ENCODE assay signal across 16 cellular contexts in the genomic region with DNA sequence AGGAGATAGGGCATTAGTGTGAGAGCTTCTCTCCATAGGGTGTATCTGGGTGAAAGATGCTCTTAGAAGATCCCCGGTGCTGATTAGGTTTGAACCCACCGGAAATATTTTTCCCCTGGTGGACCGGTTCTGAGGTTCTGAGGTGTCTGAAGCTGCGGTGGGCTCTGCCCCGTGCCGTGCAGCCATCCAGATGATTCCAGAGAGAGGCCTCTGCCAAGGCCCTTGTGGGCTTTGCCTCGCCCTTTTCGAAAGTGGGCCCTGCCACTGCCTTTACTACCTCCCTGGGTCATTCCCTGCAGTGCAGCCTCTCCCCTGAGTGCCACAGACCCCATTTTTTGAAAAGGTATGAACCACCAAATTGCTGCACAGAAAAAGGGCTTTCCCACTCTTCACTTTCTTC. TPM values are rescaled to one million over a fixed set of nuclear protein-coding genes. Genes with fewer than 3 reads are reported as not detected.
DNase-seq lines count a peak whose midpoint lies in the region; ATAC-seq and TF ChIP-seq lines count a peak whose summit lies in the region.
"Had no signal": no experiment of that assay in that cellular context is flagged by ENCODE, and none has a peak within 500 bp of the region (broad histone marks: within the 10 kb centered on the region; RNA-seq: fewer than 3 reads in every experiment).

No MANE protein-coding gene starts in this region.

- no CpG with 5 or more reads among the region's 8 CpGs for WGBS in mesendoderm (ENCODE audit: extremely low coverage, insufficient coverage, low lambda C conversion rate)

- no peak overlapping the region for H2BK5ac ChIP-seq in mesendoderm (ENCODE audit: low read length)

- H3K4me2 ChIP-seq in mesendoderm (ENCODE audit: low read length), result no peak overlapping the region
- H3K4me2 ChIP-seq: A549 had no signal

- no peak overlapping the region for H3K18ac ChIP-seq in mesendoderm (ENCODE audit: low read length)

- H3K79me1 ChIP-seq in mesendoderm (ENCODE audit: low read length), result no peaks in the 10 kb centered on the region

- POLR2A ChIA-PET in activated CD4-positive, alpha-beta memory T cell treated with anti-CD3 and anti-CD28 coated beads, Interleukin-2, amount 10 ng/mL, durations not matched to agents 7 days and 5 days (lab: Charles Lee), result interaction anchor here (1.0 to 10.7 kb wide), 12 partner anchors 23 to 302 kb away, joined by 3 to 396 read pairs (median 32); a partner anchor contains a TSS

- no peak overlapping the region for H4K5ac ChIP-seq in mesendoderm (ENCODE audit: low read length)

- H3K27me3 Mint-ChIP-seq in activated CD8-positive, alpha-beta memory T cell treated with anti-CD3 and anti-CD28 coated beads, Interleukin-2, amount 10 ng/mL, durations not matched to agents 7 days and 5 days, result no peaks in the 10 kb centered on the region
- H3K27me3 Mint-ChIP-seq in activated CD4-positive, alpha-beta memory T cell treated with anti-CD3 and anti-CD28 coated beads, Interleukin-2, amount 10 ng/mL, durations not matched to agents 7 days and 5 days, result no peaks in the 10 kb centered on the region

- no peak for TF ChIP-seq POLR2A in erythroblast (IDR thresholded peaks at IDR 0.05; ENCODE audit: low read length)

- no peak overlapping the region for H3K56ac ChIP-seq in mesendoderm (ENCODE audit: low read length)

- no peak overlapping the region for H3K4ac ChIP-seq in mesendoderm (ENCODE audit: low read depth, low read length)

- peaks cover 4% of the 10 kb centered on the region for H3K9me3 ChIP-seq in effector memory CD4-positive, alpha-beta T cell (ENCODE audit: control insufficient read depth, low read length)
- H3K9me3 ChIP-seq: A549, ascending aorta had no signal

- H3K36me3 ChIP-seq in effector memory CD4-positive, alpha-beta T cell (ENCODE audit: control insufficient read depth, insufficient read depth, low read length), result peaks cover 10% of the 10 kb centered on the region
- H3K36me3 ChIP-seq in mesendoderm (ENCODE audit: control insufficient read depth, insufficient read depth, low read length), result no peaks in the 10 kb centered on the region
- H3K36me3 ChIP-seq: ascending aorta had no signal

- peaks cover 55% of the 10 kb centered on the region for H3K36me3 Mint-ChIP-seq in activated CD8-positive, alpha-beta memory T cell treated with anti-CD3 and anti-CD28 coated beads, Interleukin-2, amount 10 ng/mL, durations not matched to agents 7 days and 5 days
- H3K36me3 Mint-ChIP-seq in activated CD4-positive, alpha-beta memory T cell treated with anti-CD3 and anti-CD28 coated beads, Interleukin-2, amount 10 ng/mL, durations not matched to agents 7 days and 5 days (ENCODE audit: low read depth), result peaks cover 67% of the 10 kb centered on the region
- H3K36me3 Mint-ChIP-seq: type B pancreatic cell had no signal

- H3K4me3 Mint-ChIP-seq in activated CD8-positive, alpha-beta memory T cell treated with anti-CD3 and anti-CD28 coated beads, Interleukin-2, amount 10 ng/mL, durations not matched to agents 7 days and 5 days, result peak overlapping the region; percentile 100
- peak overlapping the region; percentile 96 for H3K4me3 Mint-ChIP-seq in activated CD4-positive, alpha-beta memory T cell treated with anti-CD3 and anti-CD28 coated beads, Interleukin-2, amount 10 ng/mL, durations not matched to agents 7 days and 5 days
- H3K4me3 Mint-ChIP-seq: nephron progenitor cell, type B pancreatic cell had no signal

- DNase-seq in activated CD8-positive, alpha-beta memory T cell treated with anti-CD3 and anti-CD28 coated beads, Interleukin-2, amount 10 ng/mL, durations not matched to agents 7 days and 5 days, result peak; percentile 60
- no peak for DNase-seq in activated CD8-positive, alpha-beta memory T cell treated with anti-CD3 and anti-CD28 coated beads, Interleukin-2, amount 50 U/mL, for 48 hours
- peak; percentile 39 for DNase-seq in activated CD4-positive, alpha-beta memory T cell treated with anti-CD3 and anti-CD28 coated beads, Interleukin-2, amount 10 ng/mL, durations not matched to agents 7 days and 5 days
- DNase-seq in effector memory CD4-positive, alpha-beta T cell, result no peak
- DNase-seq in stimulated activated naive CD8-positive, alpha-beta T cell treated with anti-CD3 and anti-CD28 coated beads, Interleukin-15, Interleukin-2, amounts not matched to agents 100 U/mL and 50 U/mL, for 24 hours, result peak; percentile 37
- DNase-seq in AG08395 (ENCODE audit: low spot score), result no peak
- DNase-seq in erythroblast (lab: John Stamatoyannopoulos, UW), result no peak
- no peak for DNase-seq in mesendoderm
- DNase-seq: foreskin melanocyte, IMR-90, NCI-H1092 treated with DMSO at 0.1 percent for 48 hours, NCI-H226, nephron progenitor cell had no signal

- H2AK5ac ChIP-seq in mesendoderm (ENCODE audit: low read length), result no peak overlapping the region

- peak overlapping the region; percentile 92 for H3K4me3 ChIP-seq in effector memory CD4-positive, alpha-beta T cell (ENCODE audit: insufficient read depth, low read depth, low read length, poor library complexity, severe bottlenecking)
- no peak overlapping the region for H3K4me3 ChIP-seq in mesendoderm (ENCODE audit: low read length)
- H3K4me3 ChIP-seq: A549 had no signal

- ATAC-seq in activated CD8-positive, alpha-beta memory T cell treated with anti-CD3 and anti-CD28 coated beads, Interleukin-2, amount 10 ng/mL, durations not matched to agents 7 days and 5 days, result no peak
- no peak for ATAC-seq in stimulated activated naive CD8-positive, alpha-beta T cell treated with anti-CD3 and anti-CD28 coated beads, Interleukin-15, Interleukin-2, amounts not matched to agents 100 U/mL and 50 U/mL, for 24 hours
- ATAC-seq: A549 had no signal

- H2BK15ac ChIP-seq in mesendoderm (replicated peaks; ENCODE audit: low read depth), result no peak overlapping the region

- H3K9ac ChIP-seq in mesendoderm (ENCODE audit: low read length), result no peak overlapping the region

- peak overlapping the region; percentile 52 for H3K27ac ChIP-seq in effector memory CD4-positive, alpha-beta T cell (ENCODE audit: insufficient read depth, low read length, poor library complexity, severe bottlenecking)
- no peak overlapping the region for H3K27ac ChIP-seq in mesendoderm (ENCODE audit: low read depth, low read length)
- H3K27ac ChIP-seq: A549, ascending aorta had no signal

- no peaks in the 10 kb centered on the region for H3K27me3 ChIP-seq in effector memory CD4-positive, alpha-beta T cell (replicated peaks; ENCODE audit: control insufficient read depth, insufficient read depth, low read length, poor library complexity, severe bottlenecking)
- no peaks in the 10 kb centered on the region for H3K27me3 ChIP-seq in mesendoderm (ENCODE audit: insufficient read depth, low read length, poor library complexity)
- H3K27me3 ChIP-seq: ascending aorta had no signal

- peaks cover 10% of the 10 kb centered on the region for H3K9me3 Mint-ChIP-seq in activated CD8-positive, alpha-beta memory T cell treated with anti-CD3 and anti-CD28 coated beads, Interleukin-2, amount 10 ng/mL, durations not matched to agents 7 days and 5 days (ENCODE audit: low read depth)
- peaks cover 20% of the 10 kb centered on the region for H3K9me3 Mint-ChIP-seq in activated CD4-positive, alpha-beta memory T cell treated with anti-CD3 and anti-CD28 coated beads, Interleukin-2, amount 10 ng/mL, durations not matched to agents 7 days and 5 days

- H2BK120ac ChIP-seq in mesendoderm (ENCODE audit: low read depth, low read length), result no peak overlapping the region

- CTCF ChIA-PET in activated CD8-positive, alpha-beta memory T cell treated with anti-CD3 and anti-CD28 coated beads, Interleukin-2, amount 10 ng/mL, durations not matched to agents 7 days and 5 days (lab: Charles Lee), result interaction anchor here (1.1 to 8.0 kb wide), 8 partner anchors 27 to 302 kb away, joined by 3 to 112 read pairs (median 14); a partner anchor contains a TSS
- CTCF ChIA-PET in activated CD4-positive, alpha-beta memory T cell treated with anti-CD3 and anti-CD28 coated beads, Interleukin-2, amount 10 ng/mL, durations not matched to agents 7 days and 5 days (lab: Charles Lee), result interaction anchor here (2.4 to 10.7 kb wide), 3 partner anchors 28 to 301 kb away, joined by 10 to 158 read pairs (median 105); a partner anchor contains a TSS

- H3K27ac Mint-ChIP-seq in activated CD8-positive, alpha-beta memory T cell treated with anti-CD3 and anti-CD28 coated beads, Interleukin-2, amount 10 ng/mL, durations not matched to agents 7 days and 5 days, result peak overlapping the region; percentile 84
- H3K27ac Mint-ChIP-seq in activated CD4-positive, alpha-beta memory T cell treated with anti-CD3 and anti-CD28 coated beads, Interleukin-2, amount 10 ng/mL, durations not matched to agents 7 days and 5 days, result peak overlapping the region; percentile 79
- H3K27ac Mint-ChIP-seq: nephron progenitor cell, type B pancreatic cell had no signal

- peaks cover 57% of the 10 kb centered on the region for H3K4me1 Mint-ChIP-seq in activated CD8-positive, alpha-beta memory T cell treated with anti-CD3 and anti-CD28 coated beads, Interleukin-2, amount 10 ng/mL, durations not matched to agents 7 days and 5 days
- H3K4me1 Mint-ChIP-seq in activated CD4-positive, alpha-beta memory T cell treated with anti-CD3 and anti-CD28 coated beads, Interleukin-2, amount 10 ng/mL, durations not matched to agents 7 days and 5 days, result peaks cover 67% of the 10 kb centered on the region

- peaks cover 34% of the 10 kb centered on the region for H3K4me1 ChIP-seq in effector memory CD4-positive, alpha-beta T cell (ENCODE audit: control insufficient read depth, insufficient read depth, low read length, poor library complexity, severe bottlenecking)
- no peaks in the 10 kb centered on the region for H3K4me1 ChIP-seq in mesendoderm (ENCODE audit: control insufficient read depth, low read depth, low read length)
- H3K4me1 ChIP-seq: A549, ascending aorta had no signal

- H3K23ac ChIP-seq in mesendoderm (ENCODE audit: low read length), result no peak overlapping the region

- no peaks in the 10 kb centered on the region for H3K79me2 ChIP-seq in mesendoderm (ENCODE audit: control insufficient read depth, insufficient read depth, low read length)

- H4K8ac ChIP-seq in mesendoderm (ENCODE audit: low read depth, low read length), result no peak overlapping the region

RNA-seq across cellular contexts. Expression of a gene that starts 2.8 kb away (rescaled TPM):
- total RNA-seq in activated CD8-positive, alpha-beta memory T cell treated with anti-CD3 and anti-CD28 coated beads, Interleukin-2, amount 10 ng/mL, durations not matched to agents 7 days and 5 days, result 10 to 100 TPM in 1 of 2 experiments, 1 to 10 TPM in 1; 9.9 to 13.1 TPM
- 10 to 100 TPM; 25.1 to 26.4 TPM for total RNA-seq in activated CD4-positive, alpha-beta memory T cell treated with anti-CD3 and anti-CD28 coated beads, Interleukin-2, amount 10 ng/mL, durations not matched to agents 7 days and 5 days
- 0.01 TPM for polyA plus RNA-seq in mesendoderm (2013, experiment 1 of 2)
- polyA plus RNA-seq in mesendoderm (2013, experiment 2 of 2), result not detected
- total RNA-seq: IMR-90 had no signal
- polyA plus RNA-seq: A549, IMR-90 had no signal

Comparison
In these comparisons a context has a peak if more than half of its experiments do, and no peak if none do; other contexts are left out.
1. DNase-seq: peak in activated CD8-positive, alpha-beta memory T cell treated with anti-CD3 and anti-CD28 coated beads, Interleukin-2, amount 10 ng/mL, durations not matched to agents 7 days and 5 days (single experiment), activated CD4-positive, alpha-beta memory T cell treated with anti-CD3 and anti-CD28 coated beads, Interleukin-2, amount 10 ng/mL, durations not matched to agents 7 days and 5 days (single experiment) and stimulated activated naive CD8-positive, alpha-beta T cell treated with anti-CD3 and anti-CD28 coated beads, Interleukin-15, Interleukin-2, amounts not matched to agents 100 U/mL and 50 U/mL, for 24 hours (single experiment); none in activated CD8-positive, alpha-beta memory T cell treated with anti-CD3 and anti-CD28 coated beads, Interleukin-2, amount 50 U/mL, for 48 hours (single experiment), effector memory CD4-positive, alpha-beta T cell (0 of 3), AG08395 (single experiment), erythroblast (0 of 2) and mesendoderm (single experiment).